ENCODE assay signal across 8 cellular contexts in the genomic region with DNA sequence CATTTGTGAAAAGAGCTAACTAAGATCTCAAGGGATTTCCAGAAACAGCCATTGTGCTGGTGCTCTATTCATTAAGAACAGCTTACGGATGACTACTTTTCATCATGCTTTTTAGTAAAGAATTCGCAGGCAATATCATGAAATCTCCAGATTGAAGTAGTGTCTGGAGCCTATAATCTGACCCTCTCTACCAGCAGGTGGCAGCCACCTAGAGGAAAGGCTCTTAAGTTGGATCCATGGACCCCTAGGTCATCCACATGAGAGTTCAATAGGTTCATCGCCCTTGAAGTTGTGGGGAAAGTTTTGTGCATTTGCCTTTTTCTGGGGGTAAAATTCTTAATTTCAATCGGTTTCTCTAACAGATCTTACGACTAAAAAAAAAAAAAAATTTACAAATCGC.
A peak's percentile ranks its signal among the peaks of the same experiment; 100 is the strongest.
DNase-seq lines count a peak whose midpoint lies in the region; ATAC-seq, FAIRE-seq and TF ChIP-seq lines count a peak whose summit lies in the region.

No MANE protein-coding gene starts in this region.

- H3K27me3 ChIP-seq in endodermal cell (ENCODE audit: control insufficient read depth, insufficient read depth, low read length, poor library complexity, severe bottlenecking) = peaks cover 21% of the 10 kb centered on the region

- no peak overlapping the region for H3K27ac Mint-ChIP-seq in stimulated activated naive CD8-positive, alpha-beta T cell treated with anti-CD3 and anti-CD28 coated beads, Interleukin-15, amount 100 ng/mL, for 72 hours
- no peak overlapping the region for H3K27ac Mint-ChIP-seq in endodermal cell

- no peaks in the 10 kb centered on the region for H3K36me3 ChIP-seq in endodermal cell (ENCODE audit: control insufficient read depth, insufficient read depth, low read length)

- no peaks in the 10 kb centered on the region for H3K9me3 Mint-ChIP-seq in stimulated activated naive CD8-positive, alpha-beta T cell treated with anti-CD3 and anti-CD28 coated beads, Interleukin-15, amount 100 ng/mL, for 72 hours
- H3K9me3 Mint-ChIP-seq in endodermal cell = no peaks in the 10 kb centered on the region

- FAIRE-seq in urothelium cell line (lab: Jason Lieb, UNC) = no peak

- H3K4me3 ChIP-seq in endodermal cell (ENCODE audit: low read length) = no peak overlapping the region

- peaks cover 33% of the 10 kb centered on the region for H3K27me3 Mint-ChIP-seq in stimulated activated naive CD8-positive, alpha-beta T cell treated with anti-CD3 and anti-CD28 coated beads, Interleukin-15, amount 100 ng/mL, for 72 hours
- H3K27me3 Mint-ChIP-seq in endodermal cell (ENCODE audit: insufficient read depth) = peaks cover 27% of the 10 kb centered on the region

- no peak overlapping the region for H3K27ac ChIP-seq in endodermal cell (ENCODE audit: low read depth, low read length)

- H3K9me3 ChIP-seq in endodermal cell (ENCODE audit: control insufficient read depth, low read length) = no peaks in the 10 kb centered on the region

- DNase-seq in stimulated activated naive CD8-positive, alpha-beta T cell treated with anti-CD3 and anti-CD28 coated beads, Interleukin-15, Interleukin-2, amounts not matched to agents 100 U/mL and 50 U/mL, for 24 hours = peak; percentile 20
- no peak for DNase-seq in stimulated activated naive CD8-positive, alpha-beta T cell treated with anti-CD3 and anti-CD28 coated beads, Interleukin-15, amount 100 ng/mL, for 72 hours
- peak; percentile 29 for DNase-seq in NCI-H526 treated with DMSO at 0.1 percent for 48 hours (lab: John Stamatoyannopoulos, UW)
- peak; percentile 68 for DNase-seq in endodermal cell
- DNase-seq in urothelium cell line (ENCODE audit: low spot score) = peak; percentile 43

- WGBS in endodermal cell (ENCODE audit: insufficient coverage in 1 of 2, insufficient read length in 1 of 2), 2 experiments = 84 to 94% methylated on average over 5 to 6 of the region's 6 CpGs

- ATAC-seq in stimulated activated naive CD8-positive, alpha-beta T cell treated with anti-CD3 and anti-CD28 coated beads, Interleukin-15, Interleukin-2, amounts not matched to agents 100 U/mL and 50 U/mL, for 24 hours = no peak
- ATAC-seq in stimulated activated naive CD8-positive, alpha-beta T cell treated with anti-CD3 and anti-CD28 coated beads, Interleukin-15, amount 100 ng/mL, for 72 hours = no peak
- no peak for ATAC-seq in GM19023 (IDR thresholded peaks at IDR 0.05; ENCODE audit: unreplicated experiment)
- no peak for ATAC-seq in HG02981 (IDR thresholded peaks at IDR 0.05; ENCODE audit: unreplicated experiment)
- no peak for ATAC-seq in GM21526 (IDR thresholded peaks at IDR 0.05; ENCODE audit: low FRiP score, unreplicated experiment)

- peaks cover 29% of the 10 kb centered on the region for H3K4me1 Mint-ChIP-seq in stimulated activated naive CD8-positive, alpha-beta T cell treated with anti-CD3 and anti-CD28 coated beads, Interleukin-15, amount 100 ng/mL, for 72 hours
- H3K4me1 Mint-ChIP-seq in endodermal cell = peaks cover 1% of the 10 kb centered on the region

- no peak overlapping the region for H3K4me3 Mint-ChIP-seq in stimulated activated naive CD8-positive, alpha-beta T cell treated with anti-CD3 and anti-CD28 coated beads, Interleukin-15, amount 100 ng/mL, for 72 hours
- H3K4me3 Mint-ChIP-seq in endodermal cell = no peak overlapping the region

- no peak overlapping the region for H3K9ac ChIP-seq in endodermal cell (ENCODE audit: extremely low read depth, low read length, poor library complexity, severe bottlenecking)

- H3K36me3 Mint-ChIP-seq in endodermal cell (ENCODE audit: low read depth) = no peaks in the 10 kb centered on the region

- H3K4me1 ChIP-seq in endodermal cell (ENCODE audit: control insufficient read depth, insufficient read depth, low read length) = no peaks in the 10 kb centered on the region

- peak; percentile 73 for TF ChIP-seq CTCF in endodermal cell (conservative IDR thresholded peaks at IDR 0.05)

Comparison
In these comparisons a context has a peak if more than half of its experiments do, and no peak if none do; other contexts are left out.
1. DNase-seq: peak in stimulated activated naive CD8-positive, alpha-beta T cell treated with anti-CD3 and anti-CD28 coated beads, Interleukin-15, Interleukin-2, amounts not matched to agents 100 U/mL and 50 U/mL, for 24 hours (single experiment), NCI-H526 treated with DMSO at 0.1 percent for 48 hours (single experiment), endodermal cell (single experiment) and urothelium cell line (single experiment); none in stimulated activated naive CD8-positive, alpha-beta T cell treated with anti-CD3 and anti-CD28 coated beads, Interleukin-15, amount 100 ng/mL, for 72 hours (0 of 2).